In genomic region chr12:105278043-105278697, GRCh38 we compare ENCODE assay signal across 15 cellular contexts. TPM values are rescaled to one million over a fixed set of nuclear protein-coding genes. Genes with fewer than 3 reads are reported as not detected.
A peak's percentile ranks its signal among the peaks of the same experiment; 100 is the strongest.
DNase-seq lines count a peak whose midpoint lies in the region; ATAC-seq and TF ChIP-seq lines count a peak whose summit lies in the region.
"Had no signal": no experiment of that assay in that cellular context is flagged by ENCODE, and none has a peak within 500 bp of the region (broad histone marks: within the 10 kb centered on the region; RNA-seq: fewer than 3 reads in every experiment).

No MANE protein-coding gene starts in this region.

- H3K9me3 Mint-ChIP-seq in activated naive CD8-positive, alpha-beta T cell treated with anti-CD3 and anti-CD28 coated beads, Interleukin-2, amount 50 U/mL, for 24 hours, result no peaks in the 10 kb centered on the region
- no peaks in the 10 kb centered on the region for H3K9me3 Mint-ChIP-seq in activated naive CD8-positive, alpha-beta T cell treated with anti-CD3 and anti-CD28 coated beads for 36 hours
- H3K9me3 Mint-ChIP-seq: naive B cell had no signal

- H3K79me2 ChIP-seq in hepatocyte, result no peaks in the 10 kb centered on the region

- 0 out of 2 replicates have a peak, but pooled peaks have one; percentile 10 for TF ChIP-seq CTCF in WERI-Rb-1 (IDR thresholded peaks at IDR 0.05; ENCODE audit: low read depth, low read length)
- no peak for TF ChIP-seq CTCF in hepatocyte (IDR thresholded peaks at IDR 0.05; ENCODE audit: poor library complexity)
- no peak for TF ChIP-seq CTCF in tibial nerve (IDR thresholded peaks at IDR 0.05)

- H3K27me3 ChIP-seq in WERI-Rb-1 (ENCODE audit: insufficient read depth, low read depth, severe bottlenecking), result no peaks in the 10 kb centered on the region
- H3K27me3 ChIP-seq in hepatocyte, result no peaks in the 10 kb centered on the region
- H3K27me3 ChIP-seq in tibial nerve, result no peaks in the 10 kb centered on the region

- 55% methylated on average over 4 of the region's 4 CpGs for WGBS in hepatocyte (ENCODE audit: low lambda C conversion rate, missing lambda C conversion rate)
- WGBS in tibial nerve, 2 donors, result 73 to 74% methylated on average over 4 of the region's 4 CpGs

- H3K4me1 ChIP-seq in hepatocyte (ENCODE audit: insufficient read depth) (peaks cover 18% of the 10 kb centered on the region), tibial nerve (no peaks in the 10 kb centered on the region)

- no peak overlapping the region for H3K27ac Mint-ChIP-seq in activated naive CD8-positive, alpha-beta T cell treated with anti-CD3 and anti-CD28 coated beads, Interleukin-2, amount 50 U/mL, for 24 hours
- H3K27ac Mint-ChIP-seq in activated naive CD8-positive, alpha-beta T cell treated with anti-CD3 and anti-CD28 coated beads for 36 hours, result no peak overlapping the region

- H3K9me3 ChIP-seq in WERI-Rb-1 (ENCODE audit: severe bottlenecking) (no peaks in the 10 kb centered on the region), hepatocyte (ENCODE audit: low read depth) (no peaks in the 10 kb centered on the region), tibial nerve (no peaks in the 10 kb centered on the region)

- H3K4me3 Mint-ChIP-seq in activated naive CD8-positive, alpha-beta T cell treated with anti-CD3 and anti-CD28 coated beads, Interleukin-2, amount 50 U/mL, for 24 hours, result no peak overlapping the region
- H3K4me3 Mint-ChIP-seq in activated naive CD8-positive, alpha-beta T cell treated with anti-CD3 and anti-CD28 coated beads for 36 hours, result no peak overlapping the region
- H3K4me3 Mint-ChIP-seq: naive B cell had no signal

- H3K4me2 ChIP-seq in hepatocyte, result no peak overlapping the region

- no peaks in the 10 kb centered on the region for H3K4me1 Mint-ChIP-seq in activated naive CD8-positive, alpha-beta T cell treated with anti-CD3 and anti-CD28 coated beads, Interleukin-2, amount 50 U/mL, for 24 hours
- H3K4me1 Mint-ChIP-seq in activated naive CD8-positive, alpha-beta T cell treated with anti-CD3 and anti-CD28 coated beads for 36 hours, result no peaks in the 10 kb centered on the region
- H3K4me1 Mint-ChIP-seq: naive B cell had no signal

- H3K9me2 ChIP-seq in hepatocyte (replicated peaks; ENCODE audit: insufficient read depth), result no peaks in the 10 kb centered on the region

- no peak for DNase-seq in activated naive CD8-positive, alpha-beta T cell treated with anti-CD3 and anti-CD28 coated beads, Interleukin-2, amount 50 U/mL, for 24 hours
- no peak for DNase-seq in activated naive CD8-positive, alpha-beta T cell treated with anti-CD3 and anti-CD28 coated beads for 36 hours
- DNase-seq in WERI-Rb-1 (no peak), hepatocyte (ENCODE audit: low spot score) (peak; percentile 42), NCI-H1694 (lab: John Stamatoyannopoulos, UW) (no peak), tibial nerve (ENCODE audit: low spot score in 2 of 2) (no peak), SHP77 treated with DMSO at 0.1 percent for 48 hours (lab: John Stamatoyannopoulos, UW) (no peak)
- DNase-seq: activated CD4-positive, alpha-beta T cell treated with anti-CD3 and anti-CD28 coated beads, Interleukin-2, amount 50 U/mL, for 48 hours; AML-193; anterior cingulate cortex; naive B cell; NCI-H1694 treated with DMSO at 0.1 percent for 48 hours; SIG-M5; stimulated activated CD4-positive, alpha-beta T cell treated with anti-CD3 and anti-CD28 coated beads, Interleukin-1b, Interleukin-23, amount 100 ng/mL, for 48 hours had no signal

- H3K36me3 Mint-ChIP-seq in activated naive CD8-positive, alpha-beta T cell treated with anti-CD3 and anti-CD28 coated beads, Interleukin-2, amount 50 U/mL, for 24 hours (ENCODE audit: low read depth), result no peaks in the 10 kb centered on the region
- H3K36me3 Mint-ChIP-seq in activated naive CD8-positive, alpha-beta T cell treated with anti-CD3 and anti-CD28 coated beads for 36 hours, result no peaks in the 10 kb centered on the region
- H3K36me3 Mint-ChIP-seq: naive B cell had no signal

- H3K36me3 ChIP-seq in WERI-Rb-1 (no peaks in the 10 kb centered on the region), hepatocyte (replicated peaks; ENCODE audit: insufficient read depth, low read depth) (no peaks in the 10 kb centered on the region), tibial nerve (no peaks in the 10 kb centered on the region)

- peak; percentile 36 for ATAC-seq in activated naive CD8-positive, alpha-beta T cell treated with anti-CD3 and anti-CD28 coated beads, Interleukin-2, amount 50 U/mL, for 24 hours
- ATAC-seq in HG03442 (IDR thresholded peaks at IDR 0.05; ENCODE audit: unreplicated experiment), result no peak

- H3K27ac ChIP-seq in WERI-Rb-1 (no peak overlapping the region), hepatocyte (peak overlapping the region; percentile 59), tibial nerve (no peak overlapping the region)

- no peak overlapping the region for H2AFZ ChIP-seq in hepatocyte

- no peak for TF ChIP-seq POLR2A in tibial nerve (IDR thresholded peaks at IDR 0.05)

- no peaks in the 10 kb centered on the region for H3K27me3 Mint-ChIP-seq in activated naive CD8-positive, alpha-beta T cell treated with anti-CD3 and anti-CD28 coated beads, Interleukin-2, amount 50 U/mL, for 24 hours
- no peaks in the 10 kb centered on the region for H3K27me3 Mint-ChIP-seq in activated naive CD8-positive, alpha-beta T cell treated with anti-CD3 and anti-CD28 coated beads for 36 hours
- H3K27me3 Mint-ChIP-seq: naive B cell had no signal

- TF ChIP-seq EP300 in tibial nerve (IDR thresholded peaks at IDR 0.05), result no peak

- H3K4me3 ChIP-seq in WERI-Rb-1 (ENCODE audit: low read depth, low read length), result no peak overlapping the region
- H3K4me3 ChIP-seq in hepatocyte, result no peak overlapping the region
- H3K4me3 ChIP-seq in tibial nerve, result no peak overlapping the region

- no peaks in the 10 kb centered on the region for H4K20me1 ChIP-seq in hepatocyte (ENCODE audit: insufficient read depth, poor library complexity, severe bottlenecking)

RNA-seq across cellular contexts. Expression of gene APPL2, which starts 42.2 kb away (rescaled TPM):
- total RNA-seq in activated naive CD8-positive, alpha-beta T cell treated with anti-CD3 and anti-CD28 coated beads for 36 hours, result 10 to 100 TPM; 12.0 to 13.4 TPM
- total RNA-seq in hepatocyte (51.9 and 74.1 TPM in 2 replicates), tibial nerve (10 to 100 TPM; 48.6 to 97.9 (median 79.5) TPM)
- polyA plus RNA-seq in hepatocyte, result 38.2 and 42.2 TPM in 2 replicates

RNA-seq across cellular contexts. Expression of gene C12orf75, which starts 52.3 kb away (rescaled TPM):
- total RNA-seq in activated naive CD8-positive, alpha-beta T cell treated with anti-CD3 and anti-CD28 coated beads for 36 hours, result 10 to 100 TPM; 56.0 to 57.5 TPM
- total RNA-seq in hepatocyte, result 80.9 and 92.3 TPM in 2 replicates
- polyA plus RNA-seq in hepatocyte, result 95.2 and 103 TPM in 2 replicates
- total RNA-seq in tibial nerve, result 10 to 100 TPM; 12.6 to 29.7 (median 18.9) TPM
